In genomic region chr11:45288395-45288794, GRCh38 we compare ENCODE assay signal across 21 cellular contexts. TPM values are rescaled to one million over a fixed set of nuclear protein-coding genes. Genes with fewer than 3 reads are reported as not detected.
"Had no signal": no experiment of that assay in that cellular context is flagged by ENCODE, and none has a peak within 500 bp of the region (broad histone marks: within the 10 kb centered on the region; RNA-seq: fewer than 3 reads in every experiment).

No MANE protein-coding gene starts in this region.

- H3K9me3 Mint-ChIP-seq: activated naive CD4-positive, alpha-beta T cell treated with anti-CD3 and anti-CD28 coated beads, Interleukin-2, amount 50 U/mL, for 24 hours; neural progenitor cell; WTC11 had no signal

- ATAC-seq: body of pancreas; foreskin keratinocyte; left lobe of liver; lower lobe of right lung; mucosa of descending colon; stimulated activated naive CD8-positive, alpha-beta T cell treated with anti-CD3 and anti-CD28 coated beads, Interleukin-15, Interleukin-2, amounts not matched to agents 100 U/mL and 50 U/mL, for 24 hours; WTC11 had no signal

- H3K4me1 Mint-ChIP-seq: activated naive CD4-positive, alpha-beta T cell treated with anti-CD3 and anti-CD28 coated beads, Interleukin-2, amount 50 U/mL, for 24 hours had no signal

- H3K27ac Mint-ChIP-seq: activated naive CD4-positive, alpha-beta T cell treated with anti-CD3 and anti-CD28 coated beads, Interleukin-2, amount 50 U/mL, for 24 hours; neural progenitor cell; WTC11 had no signal

- H3K4me3 Mint-ChIP-seq: activated naive CD4-positive, alpha-beta T cell treated with anti-CD3 and anti-CD28 coated beads, Interleukin-2, amount 50 U/mL, for 24 hours; neural progenitor cell; WTC11 had no signal

- H3K36me3 Mint-ChIP-seq: activated naive CD4-positive, alpha-beta T cell treated with anti-CD3 and anti-CD28 coated beads, Interleukin-2, amount 50 U/mL, for 24 hours; neural progenitor cell; WTC11 had no signal

- DNase-seq: activated gamma-delta T cell treated with Interleukin-2 at 50 U/mL for 16 hours; activated T-cell treated with anti-CD3 and anti-CD28 coated beads, Interleukin-2, amount 50 U/mL, for 1 hour; anterior cingulate cortex; body of pancreas; dermis blood vessel endothelial cell; effector memory CD4-positive, alpha-beta T cell; foreskin keratinocyte; lower lobe of right lung; mesendoderm; mucosa of descending colon; stimulated activated CD4-positive, alpha-beta T cell treated with anti-CD3 and anti-CD28 coated beads, Interleukin-12 subunit alpha, Interleukin-12 subunit beta, amount 100 ng/mL, for 4 hours; stimulated activated CD4-positive, alpha-beta T cell treated with anti-CD3 and anti-CD28 coated beads, Interleukin-4, amount 100 ng/mL, for 4 hours; stimulated activated naive CD8-positive, alpha-beta T cell treated with anti-CD3 and anti-CD28 coated beads, Interleukin-15, Interleukin-2, amounts not matched to agents 100 U/mL and 50 U/mL, for 24 hours; T1000 had no signal

RNA-seq across cellular contexts. Expression of gene SYT13, which starts 2.3 kb away (rescaled TPM):
- total RNA-seq: dermis blood vessel endothelial cell, foreskin keratinocyte, lower lobe of right lung, omental fat pad, subcutaneous adipose tissue, ureter had no signal
